Comparison of ENCODE assay signal across 25 cellular contexts in genomic region chr15:98207928-98208327, GRCh38.
"Had no signal": no experiment of that assay in that cellular context is flagged by ENCODE, and none has a peak within 500 bp of the region (broad histone marks: within the 10 kb centered on the region; RNA-seq: fewer than 3 reads in every experiment).

No MANE protein-coding gene starts in this region.

- H3K9me3 Mint-ChIP-seq: mesothelial cell of epicardium had no signal

- DNase-seq: dermis blood vessel endothelial cell; dorsolateral prefrontal cortex; effector CD4-positive, alpha-beta T cell; effector memory CD4-positive, alpha-beta T cell; esophagus squamous epithelium; foreskin fibroblast; foreskin melanocyte; gastrocnemius medialis; glutamatergic neuron; head of caudate nucleus; heart right ventricle; hippocampal formation; left cardiac atrium; left lung; left ventricle myocardium superior; lower lobe of right lung; mesenchymal stem cell; mucosa of descending colon; naive B cell had no signal

- H3K36me3 Mint-ChIP-seq: mesothelial cell of epicardium, naive B cell had no signal

- H3K27ac ChIP-seq: coronary artery, dorsolateral prefrontal cortex, esophagus squamous epithelium, gastrocnemius medialis, heart right ventricle, left lung, lower lobe of right lung had no signal

- ATAC-seq: gastrocnemius medialis, heart right ventricle, left cardiac atrium, left lung, left ventricle myocardium superior, lower lobe of right lung, mucosa of descending colon had no signal

- H3K27me3 ChIP-seq: gastrocnemius medialis, left lung had no signal

- H3K9me3 ChIP-seq: esophagus squamous epithelium, gastrocnemius medialis, left lung, lower lobe of right lung, mucosa of descending colon had no signal

- H3K4me1 ChIP-seq: esophagus squamous epithelium, gastrocnemius medialis, heart right ventricle, left lung, lower lobe of right lung had no signal

- H3K27ac Mint-ChIP-seq: mesothelial cell of epicardium, naive B cell had no signal

- H3K4me3 ChIP-seq: coronary artery, dorsolateral prefrontal cortex, esophagus squamous epithelium, gastrocnemius medialis, heart right ventricle, left lung, lower lobe of right lung, mucosa of descending colon had no signal

- H3K36me3 ChIP-seq: esophagus squamous epithelium, gastrocnemius medialis, heart right ventricle, left lung, lower lobe of right lung had no signal

- H3K4me3 Mint-ChIP-seq: mesothelial cell of epicardium, naive B cell had no signal

- FAIRE-seq: colon, endothelial cell of umbilical vein, islet of Langerhans, keratinocyte had no signal

- H3K4me1 Mint-ChIP-seq: mesothelial cell of epicardium, naive B cell had no signal
